ENCODE assay signal across 7 cellular contexts in the genomic region with DNA sequence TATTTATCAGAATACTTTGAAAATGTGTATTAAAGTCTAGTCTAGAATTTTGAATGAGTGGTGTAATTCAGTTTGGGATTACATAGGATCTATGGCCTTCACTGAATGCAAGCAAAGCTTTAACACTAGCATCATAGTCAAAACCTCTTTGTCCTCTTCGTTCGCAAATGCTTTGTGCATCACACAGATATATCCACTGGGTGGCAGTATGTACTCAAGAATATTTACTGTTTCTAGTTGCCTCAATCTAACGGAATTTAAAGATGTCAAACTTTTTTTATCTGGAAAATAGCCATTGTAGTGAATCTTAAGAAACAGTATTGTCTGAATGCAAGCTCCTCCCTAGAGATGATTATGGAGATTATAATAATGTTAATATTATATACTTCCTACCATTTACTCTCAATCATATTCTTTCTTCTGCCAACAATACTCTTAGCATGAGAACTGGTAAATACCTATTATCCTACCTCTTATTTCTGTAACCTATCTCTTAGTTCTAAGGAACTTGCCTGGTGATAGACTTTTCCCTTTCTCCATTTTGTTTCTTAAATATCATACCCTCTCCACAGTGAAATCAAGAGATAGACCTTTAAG. TPM values are rescaled to one million over a fixed set of nuclear protein-coding genes. Genes with fewer than 3 reads are reported as not detected.
A peak's percentile ranks its signal among the peaks of the same experiment; 100 is the strongest.
DNase-seq lines count a peak whose midpoint lies in the region; ATAC-seq and TF ChIP-seq lines count a peak whose summit lies in the region.

No MANE protein-coding gene starts in this region.

- H3K27ac ChIP-seq in DND-41 (ENCODE audit: low read length) (no peak overlapping the region), left ventricle myocardium inferior (replicated peaks) (no peak overlapping the region)

- H3K4me2 ChIP-seq in DND-41 (ENCODE audit: insufficient read depth, low read length): no peak overlapping the region

- H2AFZ ChIP-seq in DND-41 (ENCODE audit: low read depth, low read length): no peak overlapping the region

- no peak overlapping the region for H3K27ac Mint-ChIP-seq in HFFc6

- H3K36me3 Mint-ChIP-seq in HFFc6 (ENCODE audit: low read depth): no peaks in the 10 kb centered on the region

- no peak overlapping the region for H3K9ac ChIP-seq in DND-41 (ENCODE audit: low read depth, low read length)

- H3K4me1 Mint-ChIP-seq in HFFc6 (ENCODE audit: low read depth): peaks cover 10% of the 10 kb centered on the region

- no peaks in the 10 kb centered on the region for H3K9me3 Mint-ChIP-seq in HFFc6

- no peak overlapping the region for H3K4me3 ChIP-seq in DND-41 (ENCODE audit: low read depth in 1 of 2, low read length in 2 of 2)
- no peak overlapping the region for H3K4me3 ChIP-seq in left ventricle myocardium inferior

- H3K4me1 ChIP-seq in DND-41 (ENCODE audit: insufficient read depth, low read length) (no peaks in the 10 kb centered on the region), left ventricle myocardium inferior (peaks cover 18% of the 10 kb centered on the region)

- H3K36me3 ChIP-seq in DND-41 (ENCODE audit: insufficient read depth, low read length): no peaks in the 10 kb centered on the region
- H3K36me3 ChIP-seq in left ventricle myocardium inferior: no peaks in the 10 kb centered on the region

- DNase-seq in DND-41 (peak; percentile 42), HFFc6 (peak; percentile 60), NCI-H774 (lab: John Stamatoyannopoulos, UW) (peak; percentile 36), amniotic stem cell (lab: John Stamatoyannopoulos, UW) (peak; percentile 47), left ventricle myocardium inferior (no peak), retina (peak; percentile 44)

- peaks cover 12% of the 10 kb centered on the region; the same call in 1 of the 2 replicates for H3K27me3 Mint-ChIP-seq in HFFc6 (ENCODE audit: insufficient read depth)

- intact Hi-C loops in left ventricle myocardium inferior (cut with micrococcal nuclease): loop anchor here (2.0 to 5.0 kb wide), 3 partner anchors 147 to 565 kb away; no protein-coding TSS in a partner anchor

- peak; percentile 79 for ATAC-seq in DND-41 (ENCODE audit: insufficient read depth, low read depth)
- no peak for ATAC-seq in GM21367 (IDR thresholded peaks at IDR 0.05; ENCODE audit: unreplicated experiment)

- TF ChIP-seq CTCF in DND-41 (IDR thresholded peaks at IDR 0.05; ENCODE audit: borderline replicate concordance, extremely low read depth, low read length, poor library complexity, severe bottlenecking): peak; percentile 90
- TF ChIP-seq CTCF in HFFc6 (IDR thresholded peaks at IDR 0.05): peak; percentile 90
- peak; percentile 86 for TF ChIP-seq CTCF in left ventricle myocardium inferior (IDR thresholded peaks at IDR 0.05; ENCODE audit: borderline replicate concordance)

- H3K27me3 ChIP-seq in DND-41 (ENCODE audit: insufficient read depth, low read length, poor library complexity) (peaks cover 5% of the 10 kb centered on the region), left ventricle myocardium inferior (ENCODE audit: low read depth) (no peaks in the 10 kb centered on the region)

- no peaks in the 10 kb centered on the region for H3K79me2 ChIP-seq in DND-41 (ENCODE audit: insufficient read depth, low read length)

- no peak overlapping the region for H3K4me3 Mint-ChIP-seq in HFFc6

- H4K20me1 ChIP-seq in DND-41 (ENCODE audit: insufficient read depth, low read length): no peaks in the 10 kb centered on the region

- H3K9me3 ChIP-seq in DND-41 (ENCODE audit: insufficient read depth, low read length, severe bottlenecking) (no peaks in the 10 kb centered on the region), left ventricle myocardium inferior (replicated peaks) (no peaks in the 10 kb centered on the region)

RNA-seq across cellular contexts. Expression of a gene that starts 25.8 kb away (rescaled TPM):
- 1 to 10 TPM; 3.2 to 5.2 (median 3.5) TPM for total RNA-seq in HFFc6 (2021; fragmentation: NEBNext Ultra II Directional; extraction: Animal tissue kit (Norgen Biotek cat#: 25700))
- total RNA-seq in left ventricle myocardium inferior: 2.3 TPM

RNA-seq across cellular contexts. Expression of a gene that starts 26.0 kb away (rescaled TPM):
- total RNA-seq in HFFc6 (2021; fragmentation: NEBNext Ultra II Directional; extraction: Animal tissue kit (Norgen Biotek cat#: 25700)): 1 to 10 TPM; 3.9 to 6.3 (median 5.2) TPM
- total RNA-seq in left ventricle myocardium inferior: 2.0 TPM
